9 cellular contexts compared by ENCODE assay signal in genomic region chr13:85828094-85828684, GRCh38. TPM values are rescaled to one million over a fixed set of nuclear protein-coding genes. Genes with fewer than 3 reads are reported as not detected.
A peak's percentile ranks its signal among the peaks of the same experiment; 100 is the strongest.
DNase-seq lines count a peak whose midpoint lies in the region; ATAC-seq and TF ChIP-seq lines count a peak whose summit lies in the region.
"Had no signal": no experiment of that assay in that cellular context is flagged by ENCODE, and none has a peak within 500 bp of the region (broad histone marks: within the 10 kb centered on the region; RNA-seq: fewer than 3 reads in every experiment).

No MANE protein-coding gene starts in this region.

- WGBS in neuronal stem cell (ENCODE audit: extremely low coverage in 2 of 2, insufficient read length in 2 of 2, insufficient replicate concordance in 1 of 2), 2 donors: no CpG with 5 or more reads among the region's 2 CpGs

- no peak overlapping the region for H3K27ac Mint-ChIP-seq in activated CD8-positive, alpha-beta T cell treated with anti-CD3 and anti-CD28 coated beads for 36 hours
- H3K27ac Mint-ChIP-seq in activated CD8-positive, alpha-beta T cell treated with anti-CD3 and anti-CD28 coated beads, Interleukin-2, amount 10 ng/mL, durations not matched to agents 7 days and 5 days: no peak overlapping the region
- H3K27ac Mint-ChIP-seq: activated naive CD8-positive, alpha-beta T cell treated with anti-CD3 and anti-CD28 coated beads, Interleukin-2, amount 10 ng/mL, durations not matched to agents 7 days and 5 days had no signal

- no peaks in the 10 kb centered on the region for H3K4me1 Mint-ChIP-seq in activated CD8-positive, alpha-beta T cell treated with anti-CD3 and anti-CD28 coated beads for 36 hours (ENCODE audit: low read depth)
- H3K4me1 Mint-ChIP-seq in activated CD8-positive, alpha-beta T cell treated with anti-CD3 and anti-CD28 coated beads, Interleukin-2, amount 10 ng/mL, durations not matched to agents 7 days and 5 days (ENCODE audit: low read depth): no peaks in the 10 kb centered on the region
- H3K4me1 Mint-ChIP-seq: activated naive CD8-positive, alpha-beta T cell treated with anti-CD3 and anti-CD28 coated beads, Interleukin-2, amount 10 ng/mL, durations not matched to agents 7 days and 5 days had no signal

- no peaks in the 10 kb centered on the region for H3K9me3 Mint-ChIP-seq in activated CD8-positive, alpha-beta T cell treated with anti-CD3 and anti-CD28 coated beads for 36 hours
- H3K9me3 Mint-ChIP-seq in activated CD8-positive, alpha-beta T cell treated with anti-CD3 and anti-CD28 coated beads, Interleukin-2, amount 10 ng/mL, durations not matched to agents 7 days and 5 days (ENCODE audit: insufficient read depth): no peaks in the 10 kb centered on the region
- H3K9me3 Mint-ChIP-seq: activated naive CD8-positive, alpha-beta T cell treated with anti-CD3 and anti-CD28 coated beads, Interleukin-2, amount 10 ng/mL, durations not matched to agents 7 days and 5 days had no signal

- no peaks in the 10 kb centered on the region for H3K36me3 ChIP-seq in lower lobe of right lung
- no peaks in the 10 kb centered on the region for H3K36me3 ChIP-seq in neuronal stem cell (replicated peaks in 1 of 2; ENCODE audit: control insufficient read depth in 2 of 2, insufficient read depth in 2 of 2, low read length in 2 of 2)

- no peaks in the 10 kb centered on the region for H3K36me3 Mint-ChIP-seq in activated CD8-positive, alpha-beta T cell treated with anti-CD3 and anti-CD28 coated beads for 36 hours (ENCODE audit: low read depth)
- H3K36me3 Mint-ChIP-seq in activated CD8-positive, alpha-beta T cell treated with anti-CD3 and anti-CD28 coated beads, Interleukin-2, amount 10 ng/mL, durations not matched to agents 7 days and 5 days (ENCODE audit: low read depth): no peaks in the 10 kb centered on the region
- H3K36me3 Mint-ChIP-seq: activated naive CD8-positive, alpha-beta T cell treated with anti-CD3 and anti-CD28 coated beads, Interleukin-2, amount 10 ng/mL, durations not matched to agents 7 days and 5 days had no signal

- H3K14ac ChIP-seq in neuronal stem cell (ENCODE audit: low read length): no peak overlapping the region

- ATAC-seq in activated CD8-positive, alpha-beta T cell treated with anti-CD3 and anti-CD28 coated beads for 36 hours: no peak
- ATAC-seq in activated CD8-positive, alpha-beta T cell treated with anti-CD3 and anti-CD28 coated beads, Interleukin-2, amount 10 ng/mL, durations not matched to agents 7 days and 5 days: no peak
- ATAC-seq in lower lobe of right lung (no peak), HG03439 (IDR thresholded peaks at IDR 0.05; ENCODE audit: unreplicated experiment) (no peak), HG02571 (IDR thresholded peaks at IDR 0.05; ENCODE audit: unreplicated experiment) (no peak)

- CTCF ChIA-PET in activated CD8-positive, alpha-beta T cell treated with anti-CD3 and anti-CD28 coated beads for 36 hours (lab: Charles Lee): interaction anchor here (1.0 to 1.1 kb wide), 2 partner anchors 932 to 934 kb away, joined by 3 read pairs; no protein-coding TSS in a partner anchor
- CTCF ChIA-PET in activated CD8-positive, alpha-beta T cell treated with anti-CD3 and anti-CD28 coated beads, Interleukin-2, amount 10 ng/mL, durations not matched to agents 7 days and 5 days (lab: Charles Lee): no interaction called here

- no peaks in the 10 kb centered on the region for H3K79me1 ChIP-seq in neuronal stem cell (ENCODE audit: low read depth, low read length)

- no peaks in the 10 kb centered on the region for H3K27me3 Mint-ChIP-seq in activated CD8-positive, alpha-beta T cell treated with anti-CD3 and anti-CD28 coated beads for 36 hours
- H3K27me3 Mint-ChIP-seq in activated CD8-positive, alpha-beta T cell treated with anti-CD3 and anti-CD28 coated beads, Interleukin-2, amount 10 ng/mL, durations not matched to agents 7 days and 5 days (ENCODE audit: low read depth): no peaks in the 10 kb centered on the region
- H3K27me3 Mint-ChIP-seq: activated naive CD8-positive, alpha-beta T cell treated with anti-CD3 and anti-CD28 coated beads, Interleukin-2, amount 10 ng/mL, durations not matched to agents 7 days and 5 days had no signal

- no peak overlapping the region for H4K91ac ChIP-seq in neuronal stem cell (ENCODE audit: low read depth, low read length, poor library complexity)

- no peaks in the 10 kb centered on the region for H3K27me3 ChIP-seq in HL-60 (ENCODE audit: insufficient read depth, poor library complexity, severe bottlenecking)
- H3K27me3 ChIP-seq in lower lobe of right lung (ENCODE audit: low read depth): no peaks in the 10 kb centered on the region
- no peaks in the 10 kb centered on the region for H3K27me3 ChIP-seq in neuronal stem cell (ENCODE audit: control insufficient read depth in 3 of 3, insufficient read depth in 3 of 3, low read depth in 1 of 3, low read length in 3 of 3)

- H3K27ac ChIP-seq in HL-60 (replicated peaks) (no peak overlapping the region), lower lobe of right lung (no peak overlapping the region), neuronal stem cell (replicated peaks; ENCODE audit: low read length) (no peak overlapping the region)

- H3K4me3 ChIP-seq in HL-60 (replicated peaks; ENCODE audit: insufficient read depth, low read length) (no peak overlapping the region), astrocyte of the cerebellum (ENCODE audit: low read depth, low read length) (no peak overlapping the region), lower lobe of right lung (no peak overlapping the region), neuronal stem cell (ENCODE audit: low read length in 2 of 2) (no peak overlapping the region)

- H3K23ac ChIP-seq in neuronal stem cell (ENCODE audit: low read depth, low read length, poor library complexity): no peak overlapping the region

- no peak overlapping the region for H2BK5ac ChIP-seq in neuronal stem cell (ENCODE audit: low read length)

- no peaks in the 10 kb centered on the region for H3K4me1 ChIP-seq in lower lobe of right lung
- no peaks in the 10 kb centered on the region for H3K4me1 ChIP-seq in neuronal stem cell (ENCODE audit: control insufficient read depth in 2 of 2, insufficient read depth in 1 of 2, low read depth in 1 of 2, low read length in 2 of 2)

- H3K18ac ChIP-seq in neuronal stem cell (ENCODE audit: low read length): no peak overlapping the region

- no peak overlapping the region for H3K4me2 ChIP-seq in neuronal stem cell (ENCODE audit: insufficient read depth, low read length, poor library complexity, severe bottlenecking)

- POLR2A ChIA-PET in activated CD8-positive, alpha-beta T cell treated with anti-CD3 and anti-CD28 coated beads for 36 hours (lab: Charles Lee): no interaction called here
- POLR2A ChIA-PET in activated CD8-positive, alpha-beta T cell treated with anti-CD3 and anti-CD28 coated beads, Interleukin-2, amount 10 ng/mL, durations not matched to agents 7 days and 5 days (lab: Charles Lee): no interaction called here

- in situ Hi-C loops in astrocyte of the cerebellum (cut with HindIII; ENCODE audit: low sequenced_read_pairs): no loop called here

- no peak overlapping the region for H2AFZ ChIP-seq in neuronal stem cell (ENCODE audit: low read length)

- no peak overlapping the region for H3K4ac ChIP-seq in neuronal stem cell (ENCODE audit: low read length)

- no peak overlapping the region for H3K4me3 Mint-ChIP-seq in activated CD8-positive, alpha-beta T cell treated with anti-CD3 and anti-CD28 coated beads for 36 hours
- no peak overlapping the region for H3K4me3 Mint-ChIP-seq in activated CD8-positive, alpha-beta T cell treated with anti-CD3 and anti-CD28 coated beads, Interleukin-2, amount 10 ng/mL, durations not matched to agents 7 days and 5 days
- H3K4me3 Mint-ChIP-seq: activated naive CD8-positive, alpha-beta T cell treated with anti-CD3 and anti-CD28 coated beads, Interleukin-2, amount 10 ng/mL, durations not matched to agents 7 days and 5 days had no signal

- peak; percentile 62 for TF ChIP-seq CTCF in activated CD8-positive, alpha-beta T cell treated with anti-CD3 and anti-CD28 coated beads for 36 hours (IDR thresholded peaks at IDR 0.05)
- TF ChIP-seq CTCF in HL-60 (IDR thresholded peaks at IDR 0.05; ENCODE audit: insufficient read depth, low read length): peak; percentile 33
- peak; percentile 64 for TF ChIP-seq CTCF in astrocyte of the cerebellum (IDR thresholded peaks at IDR 0.05; ENCODE audit: low read depth, low read length, missing control alignments)
- TF ChIP-seq CTCF in lower lobe of right lung (IDR thresholded peaks at IDR 0.05): peak; percentile 66

- no peak for DNase-seq in activated CD8-positive, alpha-beta T cell treated with anti-CD3 and anti-CD28 coated beads for 36 hours
- no peak for DNase-seq in activated CD8-positive, alpha-beta T cell treated with anti-CD3 and anti-CD28 coated beads, Interleukin-2, amount 10 ng/mL, durations not matched to agents 7 days and 5 days
- DNase-seq in HL-60 (ENCODE audit: low read depth in 1 of 2, low spot score in 1 of 2): no peak
- peak; percentile 2 for DNase-seq in astrocyte of the cerebellum (ENCODE audit: low read depth)
- no peak for DNase-seq in lower lobe of right lung
- DNase-seq in neuronal stem cell (ENCODE audit: low spot score): no peak
- DNase-seq: activated naive CD8-positive, alpha-beta T cell treated with anti-CD3 and anti-CD28 coated beads, Interleukin-2, amount 10 ng/mL, durations not matched to agents 7 days and 5 days had no signal

- H3K9me3 ChIP-seq in lower lobe of right lung (no peaks in the 10 kb centered on the region), neuronal stem cell (replicated peaks in 1 of 2; ENCODE audit: control insufficient read depth in 2 of 2, insufficient read depth in 1 of 2, low read depth in 1 of 2, low read length in 2 of 2) (no peaks in the 10 kb centered on the region)

- no peak overlapping the region for H4K8ac ChIP-seq in neuronal stem cell (ENCODE audit: low read depth, low read length)

- H2BK120ac ChIP-seq in neuronal stem cell (ENCODE audit: low read depth, low read length): no peak overlapping the region

- H2BK12ac ChIP-seq in neuronal stem cell (ENCODE audit: low read length): no peak overlapping the region

- no peak overlapping the region for H2AK5ac ChIP-seq in neuronal stem cell (ENCODE audit: low read depth, low read length)

- no peak overlapping the region for H2BK15ac ChIP-seq in neuronal stem cell (ENCODE audit: low read length)

- intact Hi-C loops in activated CD8-positive, alpha-beta T cell treated with anti-CD3 and anti-CD28 coated beads for 36 hours (cut with micrococcal nuclease): no loop called here
- intact Hi-C loops in lower lobe of right lung (cut with DNase I): no loop called here

- H3K9ac ChIP-seq in neuronal stem cell (ENCODE audit: low read depth, low read length, poor library complexity): no peak overlapping the region

RNA-seq across cellular contexts. Expression of gene SLITRK6, which starts 29.0 kb away (rescaled TPM):
- total RNA-seq in activated CD8-positive, alpha-beta T cell treated with anti-CD3 and anti-CD28 coated beads for 36 hours: not detected
- total RNA-seq in activated CD8-positive, alpha-beta T cell treated with anti-CD3 and anti-CD28 coated beads, Interleukin-2, amount 10 ng/mL, durations not matched to agents 7 days and 5 days: not detected
- total RNA-seq in lower lobe of right lung: 5.1 TPM
- 2.5 TPM for polyA plus RNA-seq in neuronal stem cell (2013, experiment 1 of 2)
- 2.5 TPM for polyA plus RNA-seq in neuronal stem cell (2013, experiment 2 of 2)
- total RNA-seq: activated naive CD8-positive, alpha-beta T cell treated with anti-CD3 and anti-CD28 coated beads, Interleukin-2, amount 10 ng/mL, durations not matched to agents 7 days and 5 days had no signal
